In genomic region chr15:68775671-68776476, GRCh38 we compare ENCODE assay signal across 11 cellular contexts. TPM values are rescaled to one million over a fixed set of nuclear protein-coding genes. Genes with fewer than 3 reads are reported as not detected.
A peak's percentile ranks its signal among the peaks of the same experiment; 100 is the strongest.
DNase-seq lines count a peak whose midpoint lies in the region; ATAC-seq and TF ChIP-seq lines count a peak whose summit lies in the region.
"Had no signal": no experiment of that assay in that cellular context is flagged by ENCODE, and none has a peak within 500 bp of the region (broad histone marks: within the 10 kb centered on the region; RNA-seq: fewer than 3 reads in every experiment).

No MANE protein-coding gene starts in this region.

- H3K27me3 Mint-ChIP-seq in CD8-positive, alpha-beta T cell (ENCODE audit: low read depth), result no peaks in the 10 kb centered on the region
- peaks cover 3% of the 10 kb centered on the region for H3K27me3 Mint-ChIP-seq in brain
- no peaks in the 10 kb centered on the region for H3K27me3 Mint-ChIP-seq in CD4-positive, alpha-beta memory T cell

- peak overlapping the region; percentile 53 for H3K27ac Mint-ChIP-seq in CD8-positive, alpha-beta T cell
- H3K27ac Mint-ChIP-seq in brain, result peak overlapping the region; percentile 34 to 96 (median 82)
- H3K27ac Mint-ChIP-seq in CD4-positive, alpha-beta memory T cell, result no peak overlapping the region
- H3K27ac Mint-ChIP-seq: memory B cell had no signal

- H3K4me3 Mint-ChIP-seq in CD8-positive, alpha-beta T cell, result no peak overlapping the region
- no peak overlapping the region for H3K4me3 Mint-ChIP-seq in brain
- H3K4me3 Mint-ChIP-seq in CD4-positive, alpha-beta memory T cell, result no peak overlapping the region
- H3K4me3 Mint-ChIP-seq: memory B cell had no signal

- DNase-seq in CD8-positive, alpha-beta T cell, result no peak
- DNase-seq in inferior parietal cortex (ENCODE audit: extremely low spot score), result peak; percentile 64
- peak; percentile 36 for DNase-seq in renal cortical epithelial cell (ENCODE audit: low read depth)
- DNase-seq in SIG-M5 (lab: John Stamatoyannopoulos, UW), result no peak
- no peak for DNase-seq in CD4-positive, alpha-beta memory T cell
- DNase-seq: GOT3, NCI-H2107 had no signal

- H3K4me1 Mint-ChIP-seq in CD8-positive, alpha-beta T cell (ENCODE audit: low read depth), result no peaks in the 10 kb centered on the region
- peaks cover 27% of the 10 kb centered on the region for H3K4me1 Mint-ChIP-seq in brain
- H3K4me1 Mint-ChIP-seq in CD4-positive, alpha-beta memory T cell, result no peaks in the 10 kb centered on the region
- H3K4me1 Mint-ChIP-seq: memory B cell had no signal

- POLR2A ChIA-PET in CD8-positive, alpha-beta T cell (lab: Charles Lee), result no interaction called here
- POLR2A ChIA-PET in CD4-positive, alpha-beta memory T cell (lab: Charles Lee; ENCODE audit: partially characterized antibody), result interaction anchor here (1.5 to 1.7 kb wide), 2 partner anchors 13 to 41 kb away, joined by 3 to 4 read pairs; no protein-coding TSS in a partner anchor

- no peaks in the 10 kb centered on the region for H3K27me3 ChIP-seq in CD8-positive, alpha-beta T cell (ENCODE audit: insufficient read depth, low read length)
- H3K27me3 ChIP-seq in CD4-positive, alpha-beta memory T cell (ENCODE audit: insufficient read depth, low read length), result no peaks in the 10 kb centered on the region

- H3K27ac ChIP-seq in CD8-positive, alpha-beta T cell (ENCODE audit: low read depth, low read length), result no peak overlapping the region
- no peak overlapping the region for H3K27ac ChIP-seq in CD4-positive, alpha-beta memory T cell (ENCODE audit: low read depth, low read length)

- CTCF ChIA-PET in CD8-positive, alpha-beta T cell (lab: Charles Lee), result interaction anchor here (1.2 kb wide), 1 partner anchor 100 kb away, joined by 6 read pairs; no protein-coding TSS in a partner anchor
- CTCF ChIA-PET in CD4-positive, alpha-beta memory T cell (lab: Charles Lee; ENCODE audit: partially characterized antibody), result no interaction called here

- no peaks in the 10 kb centered on the region for H3K4me1 ChIP-seq in CD8-positive, alpha-beta T cell (ENCODE audit: insufficient read depth, low read length)
- H3K4me1 ChIP-seq in CD4-positive, alpha-beta memory T cell (ENCODE audit: insufficient read depth, low read length), result no peaks in the 10 kb centered on the region

- no peak for TF ChIP-seq CTCF in CD8-positive, alpha-beta T cell (IDR thresholded peaks at IDR 0.05)
- TF ChIP-seq CTCF in brain (conservative IDR thresholded peaks at IDR 0.05), result no peak

- H3K9me3 Mint-ChIP-seq in CD8-positive, alpha-beta T cell, result no peaks in the 10 kb centered on the region
- peaks cover 0 to 4% (median 3%) of the 10 kb centered on the region in 5 experiments for H3K9me3 Mint-ChIP-seq in brain
- no peaks in the 10 kb centered on the region for H3K9me3 Mint-ChIP-seq in CD4-positive, alpha-beta memory T cell
- H3K9me3 Mint-ChIP-seq: memory B cell had no signal

- H3K4me3 ChIP-seq in CD8-positive, alpha-beta T cell (ENCODE audit: low read depth, low read length), result no peak overlapping the region
- no peak overlapping the region for H3K4me3 ChIP-seq in CD4-positive, alpha-beta memory T cell (ENCODE audit: low read length in 2 of 2)

- peaks cover 30% of the 10 kb centered on the region for H3K36me3 Mint-ChIP-seq in CD8-positive, alpha-beta T cell
- H3K36me3 Mint-ChIP-seq in brain, result peaks cover 32% of the 10 kb centered on the region
- H3K36me3 Mint-ChIP-seq in CD4-positive, alpha-beta memory T cell, result peaks cover 16 to 29% of the 10 kb centered on the region in 2 donors

- no peaks in the 10 kb centered on the region for H3K9me3 ChIP-seq in CD8-positive, alpha-beta T cell (ENCODE audit: low read length)
- no peaks in the 10 kb centered on the region for H3K9me3 ChIP-seq in CD4-positive, alpha-beta memory T cell (ENCODE audit: control insufficient read depth in 1 of 2, low read length in 2 of 2)

- H3K36me3 ChIP-seq in CD8-positive, alpha-beta T cell (ENCODE audit: insufficient read depth, low read length), result peaks cover 8% of the 10 kb centered on the region
- peaks cover 10% of the 10 kb centered on the region for H3K36me3 ChIP-seq in CD4-positive, alpha-beta memory T cell (ENCODE audit: insufficient read depth, low read length)

- intact Hi-C loops in CD8-positive, alpha-beta T cell (cut with DNase I, micrococcal nuclease), result no loop called here
- intact Hi-C loops in CD4-positive, alpha-beta memory T cell (cut with micrococcal nuclease), result no loop called here

- no peak for ATAC-seq in CD8-positive, alpha-beta T cell
- no peak for ATAC-seq in GM19351 (IDR thresholded peaks at IDR 0.05; ENCODE audit: unreplicated experiment)
- ATAC-seq in GM21717 (IDR thresholded peaks at IDR 0.05; ENCODE audit: unreplicated experiment), result no peak

RNA-seq across cellular contexts. Expression of gene ANP32A, which starts 44.8 kb away (rescaled TPM):
- total RNA-seq in CD8-positive, alpha-beta T cell, result 10 to 100 TPM; 47.6 to 51.9 TPM
- polyA plus RNA-seq in brain (ENCODE audit: insufficient read depth, low read depth, low replicate concordance), result 214 TPM
- total RNA-seq in renal cortical epithelial cell, result 21.9 and 76.5 TPM in 2 replicates
- 100 to 1,000 TPM; 134 TPM for total RNA-seq in CD4-positive, alpha-beta memory T cell
- polyA plus RNA-seq in CD4-positive, alpha-beta memory T cell, result 10 to 100 TPM; 52.7 to 64.5 TPM

Comparison
In these comparisons a context has a peak if more than half of its experiments do, and no peak if none do; other contexts are left out.
1. DNase-seq: peak in inferior parietal cortex (single experiment) and renal cortical epithelial cell (single experiment); none in CD8-positive, alpha-beta T cell (0 of 7), SIG-M5 (single experiment) and CD4-positive, alpha-beta memory T cell (0 of 5).
2. H3K27ac Mint-ChIP-seq: peak in CD8-positive, alpha-beta T cell (single experiment) and brain (5 of 5); none in CD4-positive, alpha-beta memory T cell (0 of 7).